Comparison of ENCODE assay signal across 1 cellular context in genomic region chr13:49240017-49240416, GRCh38.
TF ChIP-seq lines count a peak whose summit lies in the region.

No MANE protein-coding gene starts in this region.

TF ChIP-seq in WTC11, 78 proteins besides CTCF, POLR2A, EP300 and RAD21 (continued from another document):
- TF ChIP-seq ZBTB43 (CRISPR knock-in tag; IDR thresholded peaks at IDR 0.05) (no peak), GTF2I (CRISPR knock-in tag; conservative IDR thresholded peaks at IDR 0.05) (no peak), ZNF416 (CRISPR knock-in tag; IDR thresholded peaks at IDR 0.05) (no peak), FOXJ3 (CRISPR knock-in tag; IDR thresholded peaks at IDR 0.05; ENCODE audit: borderline replicate concordance) (no peak), MYBL2 (CRISPR knock-in tag; IDR thresholded peaks at IDR 0.05) (no peak), SP1 (CRISPR knock-in tag; conservative IDR thresholded peaks at IDR 0.05) (no peak)
